In genomic region chr13:100664171-100664900, GRCh38 we compare ENCODE assay signal across 14 cellular contexts. TPM values are rescaled to one million over a fixed set of nuclear protein-coding genes. Genes with fewer than 3 reads are reported as not detected.
A peak's percentile ranks its signal among the peaks of the same experiment; 100 is the strongest.
DNase-seq lines count a peak whose midpoint lies in the region; TF ChIP-seq lines count a peak whose summit lies in the region.
"Had no signal": no experiment of that assay in that cellular context is flagged by ENCODE, and none has a peak within 500 bp of the region (broad histone marks: within the 10 kb centered on the region; RNA-seq: fewer than 3 reads in every experiment).

No MANE protein-coding gene starts in this region.

- H3K27ac Mint-ChIP-seq in activated T-helper 1 cell treated with anti-CD3 and anti-CD28 coated beads, Interleukin-12 subunit alpha, Interleukin-12 subunit beta, Interleukin-2, Interleukin-4 antibody, amounts not matched to agents 30 ng/mL and 10 ng/mL and 1 ng/mL, durations not matched to agents 14 hours and 24 hours and 36 hours, result peak overlapping the region; percentile 20
- H3K27ac Mint-ChIP-seq in type B pancreatic cell, result no peak overlapping the region
- H3K27ac Mint-ChIP-seq: CD4-positive, alpha-beta T cell had no signal

- intact Hi-C loops in activated T-helper 1 cell treated with anti-CD3 and anti-CD28 coated beads, Interleukin-12 subunit alpha, Interleukin-12 subunit beta, Interleukin-2, Interleukin-4 antibody, amounts not matched to agents 30 ng/mL and 10 ng/mL and 1 ng/mL, durations not matched to agents 14 hours and 24 hours and 36 hours (cut with micrococcal nuclease), result no loop called here
- intact Hi-C loops in dorsolateral prefrontal cortex (cut with DNase I) (no loop called here), posterior vena cava (cut with DNase I) (no loop called here)

- H3K27me3 Mint-ChIP-seq in activated T-helper 1 cell treated with anti-CD3 and anti-CD28 coated beads, Interleukin-12 subunit alpha, Interleukin-12 subunit beta, Interleukin-2, Interleukin-4 antibody, amounts not matched to agents 30 ng/mL and 10 ng/mL and 1 ng/mL, durations not matched to agents 14 hours and 24 hours and 36 hours (ENCODE audit: insufficient read depth), result no peaks in the 10 kb centered on the region
- H3K27me3 Mint-ChIP-seq in type B pancreatic cell, result no peaks in the 10 kb centered on the region
- H3K27me3 Mint-ChIP-seq: CD4-positive, alpha-beta T cell had no signal

- H3K27me3 ChIP-seq in dorsolateral prefrontal cortex, result no peaks in the 10 kb centered on the region
- H3K27me3 ChIP-seq: BE2C had no signal

- no peak for DNase-seq in activated T-helper 1 cell treated with anti-CD3 and anti-CD28 coated beads, Interleukin-12 subunit alpha, Interleukin-12 subunit beta, Interleukin-2, Interleukin-4 antibody, amounts not matched to agents 30 ng/mL and 10 ng/mL and 1 ng/mL, durations not matched to agents 14 hours and 24 hours and 36 hours (ENCODE audit: low spot score)
- DNase-seq in dorsolateral prefrontal cortex (no peak), islet precursor cell (peak; percentile 33), type B pancreatic cell (ENCODE audit: extremely low spot score, unreplicated experiment) (peak; percentile 54), CD1c-positive myeloid dendritic cell (ENCODE audit: extremely low spot score) (no peak), posterior vena cava (ENCODE audit: low spot score) (no peak)
- DNase-seq: ACHN; BE2C; C1 segment of cervical spinal cord; Caco-2; CD4-positive, alpha-beta T cell; GOT3; H9; IMR-90 had no signal

- peak overlapping the region in 43 of 59 donors; percentile 4 to 100 (median 95) for H3K27ac ChIP-seq in dorsolateral prefrontal cortex

- TF ChIP-seq CTCF in dorsolateral prefrontal cortex (IDR thresholded peaks at IDR 0.05 in 54 of 56, conservative IDR thresholded peaks at IDR 0.05 in 2 of 56; ENCODE audit: low read depth in 1 of 56, partially characterized antibody in 56 of 56) (no peak), type B pancreatic cell (conservative IDR thresholded peaks at IDR 0.05) (no peak)

- no peak overlapping the region for H3K4me3 ChIP-seq in dorsolateral prefrontal cortex

- no peaks in the 10 kb centered on the region for H3K9me3 Mint-ChIP-seq in activated T-helper 1 cell treated with anti-CD3 and anti-CD28 coated beads, Interleukin-12 subunit alpha, Interleukin-12 subunit beta, Interleukin-2, Interleukin-4 antibody, amounts not matched to agents 30 ng/mL and 10 ng/mL and 1 ng/mL, durations not matched to agents 14 hours and 24 hours and 36 hours
- H3K9me3 Mint-ChIP-seq in type B pancreatic cell, result no peaks in the 10 kb centered on the region
- H3K9me3 Mint-ChIP-seq: CD4-positive, alpha-beta T cell; H9 had no signal

- H3K36me3 Mint-ChIP-seq in activated T-helper 1 cell treated with anti-CD3 and anti-CD28 coated beads, Interleukin-12 subunit alpha, Interleukin-12 subunit beta, Interleukin-2, Interleukin-4 antibody, amounts not matched to agents 30 ng/mL and 10 ng/mL and 1 ng/mL, durations not matched to agents 14 hours and 24 hours and 36 hours (ENCODE audit: low read depth), result peaks cover 51% of the 10 kb centered on the region
- H3K36me3 Mint-ChIP-seq in type B pancreatic cell, result peaks cover 46% of the 10 kb centered on the region

- peaks cover 2% of the 10 kb centered on the region for H3K4me1 Mint-ChIP-seq in activated T-helper 1 cell treated with anti-CD3 and anti-CD28 coated beads, Interleukin-12 subunit alpha, Interleukin-12 subunit beta, Interleukin-2, Interleukin-4 antibody, amounts not matched to agents 30 ng/mL and 10 ng/mL and 1 ng/mL, durations not matched to agents 14 hours and 24 hours and 36 hours (ENCODE audit: low read depth)
- H3K4me1 Mint-ChIP-seq in type B pancreatic cell (ENCODE audit: unreplicated experiment), result peaks cover 31% of the 10 kb centered on the region

- H3K4me3 Mint-ChIP-seq in activated T-helper 1 cell treated with anti-CD3 and anti-CD28 coated beads, Interleukin-12 subunit alpha, Interleukin-12 subunit beta, Interleukin-2, Interleukin-4 antibody, amounts not matched to agents 30 ng/mL and 10 ng/mL and 1 ng/mL, durations not matched to agents 14 hours and 24 hours and 36 hours, result no peak overlapping the region
- H3K4me3 Mint-ChIP-seq in type B pancreatic cell, result no peak overlapping the region
- H3K4me3 Mint-ChIP-seq: CD4-positive, alpha-beta T cell; H9 had no signal

RNA-seq across cellular contexts. Expression of gene TMTC4, which starts 10.3 kb away (rescaled TPM):
- total RNA-seq in activated T-helper 1 cell treated with anti-CD3 and anti-CD28 coated beads, Interleukin-12 subunit alpha, Interleukin-12 subunit beta, Interleukin-2, Interleukin-4 antibody, amounts not matched to agents 30 ng/mL and 10 ng/mL and 1 ng/mL, durations not matched to agents 14 hours and 24 hours and 36 hours, result 19.2 and 21.2 TPM in 2 replicates
- total RNA-seq in dorsolateral prefrontal cortex (100 to 1,000 TPM in 4 of 120 experiments, 10 to 100 TPM in 116; 15.7 to 223 (median 42.8) TPM), type B pancreatic cell (ENCODE audit: low replicate concordance) (44.5 and 45.2 TPM in 2 replicates), posterior vena cava (1 to 10 TPM; 8.2 to 9.7 TPM)

Comparison
In these comparisons a context has a peak if more than half of its experiments do, and no peak if none do; other contexts are left out.
1. DNase-seq: peak in islet precursor cell (single experiment) and type B pancreatic cell (single experiment); none in activated T-helper 1 cell treated with anti-CD3 and anti-CD28 coated beads, Interleukin-12 subunit alpha, Interleukin-12 subunit beta, Interleukin-2, Interleukin-4 antibody, amounts not matched to agents 30 ng/mL and 10 ng/mL and 1 ng/mL, durations not matched to agents 14 hours and 24 hours and 36 hours (single experiment), dorsolateral prefrontal cortex (0 of 10), CD1c-positive myeloid dendritic cell (single experiment) and posterior vena cava (single experiment).